Comparison of ENCODE assay signal across 8 cellular contexts in genomic region chr11:74593463-74593862, GRCh38. TPM values are rescaled to one million over a fixed set of nuclear protein-coding genes. Genes with fewer than 3 reads are reported as not detected.
DNase-seq lines count a peak whose midpoint lies in the region; ATAC-seq and TF ChIP-seq lines count a peak whose summit lies in the region.

No MANE protein-coding gene starts in this region.

- peak overlapping the region; percentile 99 for H3K27ac Mint-ChIP-seq in mesothelial cell of epicardium

- TF ChIP-seq CTCF in right atrium auricular region (IDR thresholded peaks at IDR 0.05) (no peak), breast epithelium (IDR thresholded peaks at IDR 0.05) (no peak), mesothelial cell of epicardium (IDR thresholded peaks at IDR 0.05; ENCODE audit: unreplicated experiment) (no peak), vagina (IDR thresholded peaks at IDR 0.05) (no peak)

- H3K9me3 ChIP-seq in right atrium auricular region (no peaks in the 10 kb centered on the region), breast epithelium (no peaks in the 10 kb centered on the region), vagina (no peaks in the 10 kb centered on the region)

- DNase-seq in right atrium auricular region (ENCODE audit: low spot score) (no peak), Right ventricle myocardium superior (no peak), breast epithelium (ENCODE audit: low spot score in 2 of 2) (no peak), mesothelial cell of epicardium (ENCODE audit: low spot score in 2 of 2, unreplicated experiment in 2 of 2) (no peak), vagina (ENCODE audit: extremely low spot score in 2 of 2) (no peak), hippocampal formation (lab: John Stamatoyannopoulos, UW) (no peak)

- H3K36me3 Mint-ChIP-seq in mesothelial cell of epicardium = peaks cover 28% of the 10 kb centered on the region

- H3K27ac ChIP-seq in right atrium auricular region (peak overlapping the region in 1 of 2 donors; percentile 69), breast epithelium (peak overlapping the region in 1 of 2 donors; percentile 86), vagina (no peak overlapping the region)

- peaks cover 19% of the 10 kb centered on the region for H3K4me1 Mint-ChIP-seq in mesothelial cell of epicardium

- H3K4me3 Mint-ChIP-seq in mesothelial cell of epicardium = peak overlapping the region; percentile 99

- peak overlapping the region; percentile 73 to 90 for H3K4me3 ChIP-seq in right atrium auricular region
- H3K4me3 ChIP-seq in breast epithelium = peak overlapping the region; percentile 77 to 99 (median 89)
- peak overlapping the region; percentile 56 to 73 for H3K4me3 ChIP-seq in vagina

- ATAC-seq in Right ventricle myocardium superior (ENCODE audit: poor library complexity) (no peak), GM18519 (IDR thresholded peaks at IDR 0.05; ENCODE audit: low FRiP score, unreplicated experiment) (no peak), GM19395 (IDR thresholded peaks at IDR 0.05; ENCODE audit: unreplicated experiment) (no peak)

- no peaks in the 10 kb centered on the region for H3K27me3 ChIP-seq in right atrium auricular region
- no peaks in the 10 kb centered on the region for H3K27me3 ChIP-seq in breast epithelium
- no peaks in the 10 kb centered on the region for H3K27me3 ChIP-seq in vagina

- peaks cover 7% of the 10 kb centered on the region for H3K9me3 Mint-ChIP-seq in mesothelial cell of epicardium

- intact Hi-C loops in Right ventricle myocardium superior (cut with DNase I) (no loop called here), breast epithelium (cut with DNase I; ENCODE audit: low total_unique reads) (no loop called here), vagina (cut with DNase I) (no loop called here)

- peaks cover 0 to 6% of the 10 kb centered on the region in 2 donors for H3K4me1 ChIP-seq in right atrium auricular region
- H3K4me1 ChIP-seq in breast epithelium = peaks cover 0 to 7% of the 10 kb centered on the region in 2 donors
- H3K4me1 ChIP-seq in vagina = peaks cover 13% of the 10 kb centered on the region

- H3K27me3 Mint-ChIP-seq in mesothelial cell of epicardium (ENCODE audit: low read depth) = no peaks in the 10 kb centered on the region

- H3K36me3 ChIP-seq in right atrium auricular region (no peaks in the 10 kb centered on the region), breast epithelium (no peaks in the 10 kb centered on the region), vagina (peaks cover 0 to 16% of the 10 kb centered on the region in 2 donors)

- no peak for TF ChIP-seq POLR2A in breast epithelium (IDR thresholded peaks at IDR 0.05)
- TF ChIP-seq POLR2A in vagina (IDR thresholded peaks at IDR 0.05) = no peak

RNA-seq across cellular contexts. Expression of gene POLD3, which starts 1.1 kb away (rescaled TPM):
- total RNA-seq in right atrium auricular region = 1 to 10 TPM; 4.6 to 7.0 TPM
- 5.6 TPM for total RNA-seq in Right ventricle myocardium superior
- total RNA-seq in breast epithelium = 10 to 100 TPM in 2 of 3 donors, 1 to 10 TPM in 1; 9.8 to 23.3 (median 16.7) TPM
- total RNA-seq in mesothelial cell of epicardium = 21.7 to 24.9 TPM (median 23.8 TPM) in 3 replicates
- 13.5 TPM for total RNA-seq in vagina
